ENCODE assay signal across 8 cellular contexts in genomic region chr15:101489633-101490407, GRCh38. TPM values are rescaled to one million over a fixed set of nuclear protein-coding genes. Genes with fewer than 3 reads are reported as not detected.
DNase-seq lines count a peak whose midpoint lies in the region; ATAC-seq and TF ChIP-seq lines count a peak whose summit lies in the region.

TSS of gene PCSK6 (minus strand) at chr15:101489707. CDS start at chr15:101489670, 37 bp downstream.

- peaks cover 0 to 4% of the 10 kb centered on the region in 2 donors for H3K4me1 Mint-ChIP-seq in natural killer cell

- no peaks in the 10 kb centered on the region for H3K9me3 Mint-ChIP-seq in natural killer cell

- H3K27ac Mint-ChIP-seq in natural killer cell = no peak within 1 kb of the TSS

- intact Hi-C loops in natural killer cell (cut with micrococcal nuclease) = no loop called here

- H3K27me3 Mint-ChIP-seq in natural killer cell (ENCODE audit: low read depth in 2 of 2) = peaks cover 35 to 70% of the 10 kb centered on the region in 2 donors

- in situ Hi-C loops in KBM-7 (cut with MboI; ENCODE audit: low pct_unique_long_range_greater_than_20kb, low sequenced_read_pairs) = no loop called here

- peak; percentile 33 for DNase-seq in Daoy (ENCODE audit: low read depth)
- DNase-seq in NCI-H1105 (lab: John Stamatoyannopoulos, UW) = peak; percentile 48
- DNase-seq in natural killer cell = no peak
- no peak for DNase-seq in NCI-H187 (lab: John Stamatoyannopoulos, UW)
- DNase-seq in KBM-7 = no peak
- no peak for DNase-seq in activated naive CD4-positive, alpha-beta T cell treated with anti-CD3 and anti-CD28 coated beads, Interleukin-2, amount 50 U/mL, for 16 hours

- H3K36me3 Mint-ChIP-seq in natural killer cell = no peaks in the 10 kb centered on the region

- ATAC-seq in esophagus mucosa (peak; percentile 49), natural killer cell (peak in 1 of 3 donors; percentile 50), HG02885 (IDR thresholded peaks at IDR 0.05; ENCODE audit: poor library complexity, unreplicated experiment) (no peak)

- H3K4me3 Mint-ChIP-seq in natural killer cell = peak within 1 kb of the TSS; percentile 67

- TF ChIP-seq CTCF in natural killer cell (IDR thresholded peaks at IDR 0.05) = no peak

RNA-seq across cellular contexts. Expression of gene PCSK6, which starts in this region (rescaled TPM):
- total RNA-seq in Daoy (2014; rRNA removed; shearing (Covaris generic)) = 8.1 and 8.8 TPM in 2 replicates
- 6.7 TPM for total RNA-seq in esophagus mucosa
- 1 to 10 TPM; 1.5 to 2.4 (median 2.4) TPM for total RNA-seq in natural killer cell

Comparison
In these comparisons a context has a peak if more than half of its experiments do, and no peak if none do; other contexts are left out.
1. DNase-seq: peak in Daoy (single experiment) and NCI-H1105 (single experiment); none in natural killer cell (single experiment), NCI-H187 (0 of 2), KBM-7 (single experiment) and activated naive CD4-positive, alpha-beta T cell treated with anti-CD3 and anti-CD28 coated beads, Interleukin-2, amount 50 U/mL, for 16 hours (single experiment).